Comparison of ENCODE assay signal across 16 cellular contexts in the genomic region with DNA sequence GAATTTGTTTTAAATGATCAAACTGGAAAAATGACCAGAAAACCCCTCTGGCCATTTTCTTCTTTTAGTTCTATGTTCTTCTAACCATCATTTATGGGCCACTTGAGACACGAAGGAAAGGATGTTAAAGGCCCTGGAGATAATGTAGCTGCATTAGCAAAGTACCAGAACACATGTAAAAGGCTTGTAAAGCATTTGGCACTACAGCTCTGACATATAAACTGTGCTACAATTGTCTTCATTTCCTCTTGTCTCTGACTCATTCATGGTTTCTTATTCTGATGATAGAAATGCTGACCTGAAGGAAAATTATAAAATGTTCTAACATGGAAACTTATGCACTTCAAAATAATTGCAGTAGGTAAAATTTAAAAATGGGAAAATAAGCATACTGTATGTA.
DNase-seq lines count a peak whose midpoint lies in the region; ATAC-seq, FAIRE-seq and TF ChIP-seq lines count a peak whose summit lies in the region.
"Had no signal": no experiment of that assay in that cellular context is flagged by ENCODE, and none has a peak within 500 bp of the region (broad histone marks: within the 10 kb centered on the region; RNA-seq: fewer than 3 reads in every experiment).

No MANE protein-coding gene starts in this region.

- 42 to 50% methylated on average over 1 of the region's 1 CpG for WGBS in thyroid gland, 2 donors

- DNase-seq in HCEC 1CT = peak; percentile 15
- peak; percentile 40 to 57 for DNase-seq in foreskin fibroblast
- peak; percentile 16 for DNase-seq in urothelium cell line (ENCODE audit: low spot score)
- DNase-seq in natural killer cell = no peak
- DNase-seq in thyroid gland = no peak
- no peak for DNase-seq in CD8-positive, alpha-beta T cell
- DNase-seq: anterior cingulate cortex, COR-L47, heart left ventricle, NCI-H1092 had no signal

- H3K27me3 ChIP-seq in thyroid gland = no peaks in the 10 kb centered on the region
- H3K27me3 ChIP-seq in CD8-positive, alpha-beta T cell (ENCODE audit: insufficient read depth, low read length) = no peaks in the 10 kb centered on the region
- H3K27me3 ChIP-seq: heart left ventricle had no signal

- H3K9me3 Mint-ChIP-seq in natural killer cell = no peaks in the 10 kb centered on the region
- peaks cover 2% of the 10 kb centered on the region for H3K9me3 Mint-ChIP-seq in CD8-positive, alpha-beta T cell
- H3K9me3 Mint-ChIP-seq: nephron had no signal

- no peaks in the 10 kb centered on the region for H3K9me3 ChIP-seq in thyroid gland
- no peaks in the 10 kb centered on the region for H3K9me3 ChIP-seq in CD8-positive, alpha-beta T cell (ENCODE audit: low read length)
- H3K9me3 ChIP-seq: heart left ventricle had no signal

- ATAC-seq in SK-N-SH treated with all-trans-retinoic acid at 6 μM for 48 hours (peak; percentile 66), natural killer cell (no peak)
- ATAC-seq in CD8-positive, alpha-beta T cell = no peak
- ATAC-seq: heart left ventricle, HepG2, left lobe of liver, Panc1 had no signal

- H3K36me3 ChIP-seq in thyroid gland = no peaks in the 10 kb centered on the region
- no peaks in the 10 kb centered on the region for H3K36me3 ChIP-seq in CD8-positive, alpha-beta T cell (ENCODE audit: insufficient read depth, low read length)
- H3K36me3 ChIP-seq: heart left ventricle had no signal

- TF ChIP-seq POLR2A in thyroid gland (IDR thresholded peaks at IDR 0.05) = no peak

- H3K4me3 ChIP-seq in foreskin fibroblast (ENCODE audit: low read depth in 1 of 2, low read length in 2 of 2) = no peak overlapping the region
- H3K4me3 ChIP-seq in thyroid gland (replicated peaks in 1 of 3) = no peak overlapping the region
- no peak overlapping the region for H3K4me3 ChIP-seq in CD8-positive, alpha-beta T cell (ENCODE audit: low read depth, low read length)
- H3K4me3 ChIP-seq: heart left ventricle had no signal

- intact Hi-C loops in natural killer cell (cut with micrococcal nuclease) = no loop called here
- intact Hi-C loops in thyroid gland (cut with DNase I) = no loop called here
- intact Hi-C loops in CD8-positive, alpha-beta T cell (cut with DNase I, micrococcal nuclease) = no loop called here

- no peak for FAIRE-seq in urothelium cell line (lab: Jason Lieb, UNC)
- FAIRE-seq: HepG2 had no signal

- H3K36me3 Mint-ChIP-seq in natural killer cell = no peaks in the 10 kb centered on the region
- no peaks in the 10 kb centered on the region for H3K36me3 Mint-ChIP-seq in CD8-positive, alpha-beta T cell

- TF ChIP-seq CTCF in foreskin fibroblast (IDR thresholded peaks at IDR 0.05; ENCODE audit: low read depth, low read length) = no peak
- TF ChIP-seq CTCF in natural killer cell (IDR thresholded peaks at IDR 0.05) = no peak
- no peak for TF ChIP-seq CTCF in thyroid gland (IDR thresholded peaks at IDR 0.05)
- TF ChIP-seq CTCF in CD8-positive, alpha-beta T cell (IDR thresholded peaks at IDR 0.05) = no peak

- H3K27ac Mint-ChIP-seq in natural killer cell = no peak overlapping the region
- no peak overlapping the region for H3K27ac Mint-ChIP-seq in CD8-positive, alpha-beta T cell
- H3K27ac Mint-ChIP-seq: nephron; T-helper 2 cell treated with Interferon-gamma antibody and Interleukin-4, amounts not matched to agents 5 μg/mL and 100 μg/mL, for 36 hours had no signal

- no peak overlapping the region for H3K4me3 Mint-ChIP-seq in natural killer cell
- H3K4me3 Mint-ChIP-seq in CD8-positive, alpha-beta T cell = no peak overlapping the region
- H3K4me3 Mint-ChIP-seq: nephron; T-helper 2 cell treated with Interferon-gamma antibody and Interleukin-4, amounts not matched to agents 5 μg/mL and 100 μg/mL, for 36 hours had no signal

- CTCF ChIA-PET in CD8-positive, alpha-beta T cell (lab: Charles Lee) = no interaction called here

- H3K4me1 Mint-ChIP-seq in natural killer cell = no peaks in the 10 kb centered on the region
- no peaks in the 10 kb centered on the region for H3K4me1 Mint-ChIP-seq in CD8-positive, alpha-beta T cell (ENCODE audit: low read depth)
- H3K4me1 Mint-ChIP-seq: nephron had no signal

- H3K4me1 ChIP-seq in thyroid gland = peaks cover 10 to 16% of the 10 kb centered on the region in 2 donors
- H3K4me1 ChIP-seq in CD8-positive, alpha-beta T cell (ENCODE audit: insufficient read depth, low read length) = no peaks in the 10 kb centered on the region

- POLR2A ChIA-PET in CD8-positive, alpha-beta T cell (lab: Charles Lee) = no interaction called here

- peaks cover 0 to 2% of the 10 kb centered on the region in 2 donors for H3K27me3 Mint-ChIP-seq in natural killer cell (ENCODE audit: low read depth in 2 of 2)
- no peaks in the 10 kb centered on the region for H3K27me3 Mint-ChIP-seq in CD8-positive, alpha-beta T cell (ENCODE audit: low read depth)

- H3K27ac ChIP-seq in thyroid gland = peak overlapping the region in 1 of 3 donors; percentile 25
- H3K27ac ChIP-seq in CD8-positive, alpha-beta T cell (ENCODE audit: low read depth, low read length) = no peak overlapping the region
- H3K27ac ChIP-seq: heart left ventricle had no signal

TF ChIP-seq in SK-N-SH treated with all-trans-retinoic acid at 6 μM for 48 hours, 23 proteins besides CTCF, POLR2A, EP300 and RAD21:
- TF ChIP-seq BACH2 (CRISPR knock-in tag; IDR thresholded peaks at IDR 0.05; ENCODE audit: borderline replicate concordance) = no peak
- no peak for TF ChIP-seq PATZ1 (CRISPR knock-in tag; IDR thresholded peaks at IDR 0.05; ENCODE audit: borderline replicate concordance)
- no peak for TF ChIP-seq ARNTL (CRISPR knock-in tag; IDR thresholded peaks at IDR 0.05; ENCODE audit: borderline replicate concordance, low read depth)
- no peak for TF ChIP-seq ZNF70 (CRISPR knock-in tag; IDR thresholded peaks at IDR 0.05)
- TF ChIP-seq OSR1 (CRISPR knock-in tag; IDR thresholded peaks at IDR 0.05) = no peak
- TF ChIP-seq, protein P1, sequence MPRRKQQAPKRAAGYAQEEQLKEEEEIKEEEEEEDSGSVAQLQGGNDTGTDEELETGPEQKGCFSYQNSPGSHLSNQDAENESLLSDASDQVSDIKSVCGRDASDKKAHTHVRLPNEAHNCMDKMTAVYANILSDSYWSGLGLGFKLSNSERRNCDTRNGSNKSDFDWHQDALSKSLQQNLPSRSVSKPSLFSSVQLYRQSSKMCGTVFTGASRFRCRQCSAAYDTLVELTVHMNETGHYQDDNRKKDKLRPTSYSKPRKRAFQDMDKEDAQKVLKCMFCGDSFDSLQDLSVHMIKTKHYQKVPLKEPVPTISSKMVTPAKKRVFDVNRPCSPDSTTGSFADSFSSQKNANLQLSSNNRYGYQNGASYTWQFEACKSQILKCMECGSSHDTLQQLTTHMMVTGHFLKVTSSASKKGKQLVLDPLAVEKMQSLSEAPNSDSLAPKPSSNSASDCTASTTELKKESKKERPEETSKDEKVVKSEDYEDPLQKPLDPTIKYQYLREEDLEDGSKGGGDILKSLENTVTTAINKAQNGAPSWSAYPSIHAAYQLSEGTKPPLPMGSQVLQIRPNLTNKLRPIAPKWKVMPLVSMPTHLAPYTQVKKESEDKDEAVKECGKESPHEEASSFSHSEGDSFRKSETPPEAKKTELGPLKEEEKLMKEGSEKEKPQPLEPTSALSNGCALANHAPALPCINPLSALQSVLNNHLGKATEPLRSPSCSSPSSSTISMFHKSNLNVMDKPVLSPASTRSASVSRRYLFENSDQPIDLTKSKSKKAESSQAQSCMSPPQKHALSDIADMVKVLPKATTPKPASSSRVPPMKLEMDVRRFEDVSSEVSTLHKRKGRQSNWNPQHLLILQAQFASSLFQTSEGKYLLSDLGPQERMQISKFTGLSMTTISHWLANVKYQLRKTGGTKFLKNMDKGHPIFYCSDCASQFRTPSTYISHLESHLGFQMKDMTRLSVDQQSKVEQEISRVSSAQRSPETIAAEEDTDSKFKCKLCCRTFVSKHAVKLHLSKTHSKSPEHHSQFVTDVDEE (CRISPR knock-in tag; IDR thresholded peaks at IDR 0.05) = no peak
- TF ChIP-seq ZNF8 (CRISPR knock-in tag; IDR thresholded peaks at IDR 0.05) = no peak
- no peak for TF ChIP-seq ZC3H10 (CRISPR knock-in tag; IDR thresholded peaks at IDR 0.05)
- TF ChIP-seq GLIS3 (CRISPR knock-in tag; IDR thresholded peaks at IDR 0.05) = no peak
- no peak for TF ChIP-seq ZFP3 (CRISPR knock-in tag; IDR thresholded peaks at IDR 0.05)
- no peak for TF ChIP-seq SNAI2 (CRISPR knock-in tag; IDR thresholded peaks at IDR 0.05)

Comparison
In these comparisons a context has a peak if more than half of its experiments do, and no peak if none do; other contexts are left out.
1. DNase-seq: peak in HCEC 1CT (single experiment), foreskin fibroblast (2 of 2) and urothelium cell line (single experiment); none in natural killer cell (single experiment), thyroid gland (0 of 2) and CD8-positive, alpha-beta T cell (0 of 7).